In genomic region chr19:40901975-40902750, GRCh38 we compare ENCODE assay signal across 15 cellular contexts. TPM values are rescaled to one million over a fixed set of nuclear protein-coding genes. Genes with fewer than 3 reads are reported as not detected.
"Had no signal": no experiment of that assay in that cellular context is flagged by ENCODE, and none has a peak within 500 bp of the region (broad histone marks: within the 10 kb centered on the region; RNA-seq: fewer than 3 reads in every experiment).

No MANE protein-coding gene starts in this region.

RNA-seq across cellular contexts. Expression of gene CYP2A7, which starts 20.1 kb away (rescaled TPM):
- total RNA-seq: activated B cell treated with CpG ODN at 0.5 μM for 24 hours; activated CD4-positive, alpha-beta memory T cell treated with anti-CD3 and anti-CD28 coated beads for 36 hours; activated CD4-positive, alpha-beta memory T cell treated with anti-CD3 and anti-CD28 coated beads, Interleukin-2, amount 10 ng/mL, durations not matched to agents 7 days and 5 days; activated CD4-positive, alpha-beta T cell treated with anti-CD3 and anti-CD28 coated beads for 36 hours; activated CD4-positive, alpha-beta T cell treated with anti-CD3 and anti-CD28 coated beads, Interleukin-2, amount 10 ng/mL, durations not matched to agents 24 days and 14 days; activated CD4-positive, alpha-beta T cell treated with anti-CD3 and anti-CD28 coated beads, Interleukin-2, amount 10 ng/mL, durations not matched to agents 7 days and 5 days; activated CD8-positive, alpha-beta memory T cell treated with anti-CD3 and anti-CD28 coated beads for 36 hours; activated CD8-positive, alpha-beta memory T cell treated with anti-CD3 and anti-CD28 coated beads, Interleukin-2, amount 10 ng/mL, durations not matched to agents 7 days and 5 days; activated CD8-positive, alpha-beta T cell treated with anti-CD3 and anti-CD28 coated beads for 36 hours; activated CD8-positive, alpha-beta T cell treated with anti-CD3 and anti-CD28 coated beads, Interleukin-2, amount 10 ng/mL, durations not matched to agents 7 days and 5 days; T-cell; T-helper 1 cell treated with Interleukin-12 subunit alpha and Interleukin-12 subunit beta and Interleukin-4 antibody, amounts not matched to agents 30 ng/mL and 1 ng/mL, for 36 hours; T-helper 17 cell; T-helper 2 cell treated with Interferon-gamma antibody and Interleukin-4, amounts not matched to agents 100 ng/mL and 5 ng/mL, for 36 hours; WTC11 had no signal

RNA-seq across cellular contexts. Expression of gene CYP2A6, which starts 51.9 kb away (rescaled TPM):
- total RNA-seq: activated B cell treated with CpG ODN at 0.5 μM for 24 hours; activated CD4-positive, alpha-beta memory T cell treated with anti-CD3 and anti-CD28 coated beads for 36 hours; activated CD4-positive, alpha-beta memory T cell treated with anti-CD3 and anti-CD28 coated beads, Interleukin-2, amount 10 ng/mL, durations not matched to agents 7 days and 5 days; activated CD4-positive, alpha-beta T cell treated with anti-CD3 and anti-CD28 coated beads for 36 hours; activated CD4-positive, alpha-beta T cell treated with anti-CD3 and anti-CD28 coated beads, Interleukin-2, amount 10 ng/mL, durations not matched to agents 24 days and 14 days; activated CD4-positive, alpha-beta T cell treated with anti-CD3 and anti-CD28 coated beads, Interleukin-2, amount 10 ng/mL, durations not matched to agents 7 days and 5 days; activated CD8-positive, alpha-beta memory T cell treated with anti-CD3 and anti-CD28 coated beads for 36 hours; activated CD8-positive, alpha-beta memory T cell treated with anti-CD3 and anti-CD28 coated beads, Interleukin-2, amount 10 ng/mL, durations not matched to agents 7 days and 5 days; activated CD8-positive, alpha-beta T cell treated with anti-CD3 and anti-CD28 coated beads, Interleukin-2, amount 10 ng/mL, durations not matched to agents 7 days and 5 days; T-helper 1 cell treated with Interleukin-12 subunit alpha and Interleukin-12 subunit beta and Interleukin-4 antibody, amounts not matched to agents 30 ng/mL and 1 ng/mL, for 36 hours; T-helper 17 cell; T-helper 2 cell treated with Interferon-gamma antibody and Interleukin-4, amounts not matched to agents 100 ng/mL and 5 ng/mL, for 36 hours had no signal
